ENCODE assay signal across 13 cellular contexts in the genomic region with DNA sequence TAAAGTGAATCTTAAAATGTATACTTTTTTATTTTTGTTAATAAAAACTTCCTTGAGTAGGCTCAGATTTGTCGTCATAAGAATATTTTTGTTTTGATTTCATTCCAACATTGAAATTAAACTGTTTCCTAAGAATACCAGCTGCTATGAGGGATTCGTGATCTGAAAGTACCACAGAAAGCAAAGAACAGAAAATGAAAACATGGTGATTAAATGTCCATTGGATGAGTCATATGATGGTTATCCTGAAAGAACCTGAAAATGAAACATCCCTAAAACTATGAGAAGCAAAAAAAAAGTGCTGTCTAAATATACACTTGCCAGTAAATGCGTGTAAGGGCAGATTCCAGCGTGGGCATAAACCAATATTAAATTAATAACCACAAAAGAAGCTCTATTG.
DNase-seq lines count a peak whose midpoint lies in the region; ATAC-seq and TF ChIP-seq lines count a peak whose summit lies in the region.
"Had no signal": no experiment of that assay in that cellular context is flagged by ENCODE, and none has a peak within 500 bp of the region (broad histone marks: within the 10 kb centered on the region; RNA-seq: fewer than 3 reads in every experiment).

No MANE protein-coding gene starts in this region.

- no peaks in the 10 kb centered on the region for H3K27me3 ChIP-seq in AG04450 (ENCODE audit: control insufficient read depth, insufficient read depth, low read length)
- H3K27me3 ChIP-seq: BE2C, dorsolateral prefrontal cortex had no signal

- H3K4me3 ChIP-seq in AG04450 (ENCODE audit: low read depth, low read length), result no peak overlapping the region
- H3K4me3 ChIP-seq: dorsolateral prefrontal cortex had no signal

- H3K9me3 ChIP-seq in AG04450 (ENCODE audit: control insufficient read depth, insufficient read depth, low read length), result no peaks in the 10 kb centered on the region

- no peak overlapping the region for H3K27ac ChIP-seq in AG04450 (ENCODE audit: low read depth, low read length)
- H3K27ac ChIP-seq: dorsolateral prefrontal cortex had no signal

- DNase-seq in AG04450 (ENCODE audit: low read depth, low spot score) (peak; percentile 61), HT1080 (ENCODE audit: low read depth) (peak; percentile 74), brain pericyte (ENCODE audit: low read depth, low spot score) (peak; percentile 76), kidney glomerular epithelial cell (lab: John Stamatoyannopoulos, UW) (peak; percentile 63)
- no peak for DNase-seq in activated CD4-positive, alpha-beta T cell treated with anti-CD3 and anti-CD28 coated beads for 48 hours
- DNase-seq: activated gamma-delta T cell treated with Interleukin-2 at 50 U/mL for 16 hours, BE2C, dorsolateral prefrontal cortex, NCI-H1436 treated with DMSO at 0.1 percent for 48 hours, NCI-H524 treated with DMSO at 0.1 percent for 48 hours had no signal

- CTCF ChIA-PET in AG04450 (lab: Charles Lee), result interaction anchor here (0.7 kb wide), 1 partner anchor 93 kb away, joined by 3 read pairs; no protein-coding TSS in a partner anchor

- TF ChIP-seq CTCF in AG04450 (IDR thresholded peaks at IDR 0.05; ENCODE audit: low read depth, low read length), result no peak

- POLR2A ChIA-PET in AG04450 (lab: Yijun Ruan, JAX), result no interaction called here

- ATAC-seq in HG03469 (IDR thresholded peaks at IDR 0.05; ENCODE audit: unreplicated experiment) (no peak), HG02870 (IDR thresholded peaks at IDR 0.05; ENCODE audit: unreplicated experiment) (no peak), GM19351 (IDR thresholded peaks at IDR 0.05; ENCODE audit: unreplicated experiment) (no peak)
